Comparison of ENCODE assay signal across 13 cellular contexts in genomic region chr14:61435563-61436337, GRCh38.
DNase-seq lines count a peak whose midpoint lies in the region; ATAC-seq and TF ChIP-seq lines count a peak whose summit lies in the region.
"Had no signal": no experiment of that assay in that cellular context is flagged by ENCODE, and none has a peak within 500 bp of the region (broad histone marks: within the 10 kb centered on the region; RNA-seq: fewer than 3 reads in every experiment).

No MANE protein-coding gene starts in this region.

- H3K27me3 ChIP-seq in DND-41 (ENCODE audit: insufficient read depth, low read length, poor library complexity): no peaks in the 10 kb centered on the region
- H3K27me3 ChIP-seq in naive thymus-derived CD4-positive, alpha-beta T cell (ENCODE audit: control insufficient read depth in 2 of 2, insufficient read depth in 2 of 2, low read length in 2 of 2): no peaks in the 10 kb centered on the region
- H3K27me3 ChIP-seq: tibial nerve had no signal

- no peak for TF ChIP-seq CTCF in DND-41 (IDR thresholded peaks at IDR 0.05; ENCODE audit: borderline replicate concordance, extremely low read depth, low read length, poor library complexity, severe bottlenecking)

- H3K9me3 Mint-ChIP-seq in central memory CD8-positive, alpha-beta T cell: no peaks in the 10 kb centered on the region
- peaks cover 0 to 4% (median 0%) of the 10 kb centered on the region in 11 donors for H3K9me3 Mint-ChIP-seq in naive thymus-derived CD4-positive, alpha-beta T cell

- H3K4me1 ChIP-seq in DND-41 (ENCODE audit: insufficient read depth, low read length): peaks cover 72% of the 10 kb centered on the region
- peaks cover 82 to 86% of the 10 kb centered on the region in 2 donors for H3K4me1 ChIP-seq in naive thymus-derived CD4-positive, alpha-beta T cell (ENCODE audit: control insufficient read depth in 2 of 2, insufficient read depth in 2 of 2, low read length in 2 of 2)
- H3K4me1 ChIP-seq: BE2C had no signal

- H3K4me2 ChIP-seq in DND-41 (ENCODE audit: insufficient read depth, low read length): no peak overlapping the region

- no peak for ATAC-seq in DND-41 (ENCODE audit: insufficient read depth, low read depth)
- ATAC-seq in central memory CD8-positive, alpha-beta T cell (replicated peaks; ENCODE audit: extremely low read depth, poor library complexity, severe bottlenecking): no peak
- no peak for ATAC-seq in naive thymus-derived CD4-positive, alpha-beta T cell
- ATAC-seq in GM21529 (IDR thresholded peaks at IDR 0.05; ENCODE audit: unreplicated experiment): no peak
- no peak for ATAC-seq in GM19328 (IDR thresholded peaks at IDR 0.05; ENCODE audit: unreplicated experiment)

- H3K27ac ChIP-seq in DND-41 (ENCODE audit: low read length): peak overlapping the region; percentile 34; the same call in 1 of the 2 replicates
- H3K27ac ChIP-seq in naive thymus-derived CD4-positive, alpha-beta T cell (ENCODE audit: low read depth, low read length): peak overlapping the region; percentile 32
- H3K27ac ChIP-seq: tibial nerve had no signal

- CTCF ChIA-PET in naive thymus-derived CD4-positive, alpha-beta T cell (lab: Charles Lee): interaction anchor here (1.4 kb wide), 1 partner anchor 14 kb away, joined by 3 read pairs; no protein-coding TSS in a partner anchor

- POLR2A ChIA-PET in naive thymus-derived CD4-positive, alpha-beta T cell (lab: Charles Lee): interaction anchor here (1.0 to 1.9 kb wide), 6 partner anchors 9 to 115 kb away, joined by 3 to 5 read pairs (median 3); no protein-coding TSS in a partner anchor

- intact Hi-C loops in naive thymus-derived CD4-positive, alpha-beta T cell (cut with micrococcal nuclease): loop anchor here in 1 of 2 donors (10.0 kb wide), 1 partner anchor 51 kb away; no protein-coding TSS in a partner anchor

- H3K4me3 Mint-ChIP-seq in central memory CD8-positive, alpha-beta T cell: peak overlapping the region; percentile 18
- peak overlapping the region in 8 of 10 donors; percentile 6 to 57 (median 29) for H3K4me3 Mint-ChIP-seq in naive thymus-derived CD4-positive, alpha-beta T cell

- H3K9ac ChIP-seq in DND-41 (ENCODE audit: low read depth, low read length): no peak overlapping the region

- DNase-seq in AG20443 (ENCODE audit: low spot score) (peak; percentile 24), DND-41 (no peak), islet precursor cell (no peak), kidney tubule cell (ENCODE audit: low spot score) (no peak)
- no peak for DNase-seq in central memory CD8-positive, alpha-beta T cell (ENCODE audit: low spot score in 2 of 2)
- no peak for DNase-seq in naive thymus-derived CD4-positive, alpha-beta T cell
- DNase-seq: anterior cingulate cortex; BE2C; SIG-M5; stimulated activated CD4-positive, alpha-beta T cell treated with anti-CD3 and anti-CD28 coated beads, Interleukin-15, amount 100 ng/mL, for 24 hours had no signal

- no peak overlapping the region for H2AFZ ChIP-seq in DND-41 (ENCODE audit: low read depth, low read length)

- peaks cover 94% of the 10 kb centered on the region for H3K4me1 Mint-ChIP-seq in central memory CD8-positive, alpha-beta T cell
- H3K4me1 Mint-ChIP-seq in naive thymus-derived CD4-positive, alpha-beta T cell: peaks cover 77 to 98% (median 94%) of the 10 kb centered on the region in 7 donors

- no peaks in the 10 kb centered on the region for H4K20me1 ChIP-seq in DND-41 (ENCODE audit: insufficient read depth, low read length)

- peak overlapping the region; percentile 92 for H3K27ac Mint-ChIP-seq in central memory CD8-positive, alpha-beta T cell (ENCODE audit: low read depth)
- H3K27ac Mint-ChIP-seq in naive thymus-derived CD4-positive, alpha-beta T cell: peak overlapping the region in 7 of 9 donors; percentile 70 to 95 (median 88)

- peaks cover 46% of the 10 kb centered on the region for H3K36me3 Mint-ChIP-seq in central memory CD8-positive, alpha-beta T cell (ENCODE audit: insufficient read depth)
- H3K36me3 Mint-ChIP-seq in naive thymus-derived CD4-positive, alpha-beta T cell: peaks cover 16 to 31% (median 25%) of the 10 kb centered on the region in 5 donors

- H3K27me3 Mint-ChIP-seq in central memory CD8-positive, alpha-beta T cell: no peaks in the 10 kb centered on the region
- H3K27me3 Mint-ChIP-seq in naive thymus-derived CD4-positive, alpha-beta T cell: no peaks in the 10 kb centered on the region

- H3K9me3 ChIP-seq in DND-41 (ENCODE audit: insufficient read depth, low read length, severe bottlenecking): no peaks in the 10 kb centered on the region
- no peaks in the 10 kb centered on the region for H3K9me3 ChIP-seq in naive thymus-derived CD4-positive, alpha-beta T cell (ENCODE audit: control insufficient read depth in 2 of 3, low read length in 3 of 3)
- H3K9me3 ChIP-seq: BE2C had no signal

- H3K4me3 ChIP-seq in DND-41 (ENCODE audit: low read depth in 1 of 2, low read length in 2 of 2): no peak overlapping the region
- no peak overlapping the region for H3K4me3 ChIP-seq in naive thymus-derived CD4-positive, alpha-beta T cell (ENCODE audit: low read length)
- H3K4me3 ChIP-seq: tibial nerve had no signal

- peaks cover 99% of the 10 kb centered on the region for H3K79me2 ChIP-seq in DND-41 (ENCODE audit: insufficient read depth, low read length)

- H3K36me3 ChIP-seq in DND-41 (ENCODE audit: insufficient read depth, low read length): no peaks in the 10 kb centered on the region
- peaks cover 0 to 6% (median 0%) of the 10 kb centered on the region in 3 experiments for H3K36me3 ChIP-seq in naive thymus-derived CD4-positive, alpha-beta T cell (ENCODE audit: control insufficient read depth in 2 of 3, insufficient read depth in 3 of 3, low read length in 3 of 3)
- H3K36me3 ChIP-seq: BE2C, tibial nerve had no signal
